ENCODE assay signal across 9 cellular contexts in genomic region chr16:88702364-88703210, GRCh38. TPM values are rescaled to one million over a fixed set of nuclear protein-coding genes. Genes with fewer than 3 reads are reported as not detected.
DNase-seq lines count a peak whose midpoint lies in the region; ATAC-seq and TF ChIP-seq lines count a peak whose summit lies in the region.
"Had no signal": no experiment of that assay in that cellular context is flagged by ENCODE, and none has a peak within 500 bp of the region (broad histone marks: within the 10 kb centered on the region; RNA-seq: fewer than 3 reads in every experiment).

No MANE protein-coding gene starts in this region.

- intact Hi-C loops in IMR-90 (cut with micrococcal nuclease): no loop called here
- intact Hi-C loops in OCI-LY7 (cut with micrococcal nuclease; ENCODE audit: unreplicated experiment): loop anchor here (1.0 to 5.0 kb wide), 3 partner anchors 51 to 130 kb away; partner anchors contain the start of genes CYBA and ZC3H18
- intact Hi-C loops in dendritic cell treated with granulocyte-macrophage colony-stimulating factor and Interleukin-4, amounts not matched to agents 40 ng/mL and 50 ng/mL, for 4 days (cut with micrococcal nuclease): loop anchor here (10.0 kb wide), 1 partner anchor 108 kb away; no protein-coding TSS in a partner anchor

- H3K9ac ChIP-seq in IMR-90 (ENCODE audit: low read depth, low read length): no peak overlapping the region

- H3K27ac Mint-ChIP-seq in dendritic cell treated with granulocyte-macrophage colony-stimulating factor and Interleukin-4, amounts not matched to agents 40 ng/mL and 50 ng/mL, for 4 days: peak overlapping the region; percentile 89

- no peaks in the 10 kb centered on the region for H3K27me3 Mint-ChIP-seq in dendritic cell treated with granulocyte-macrophage colony-stimulating factor and Interleukin-4, amounts not matched to agents 40 ng/mL and 50 ng/mL, for 4 days

- dilution Hi-C loops in IMR-90 (cut with HindIII; ENCODE audit: low sequenced_read_pairs, unreplicated experiment): no loop called here

- peak overlapping the region; percentile 12; the same call in 1 of the 2 replicates for H2AK5ac ChIP-seq in IMR-90 (ENCODE audit: low read depth, low read length)

- 88% methylated on average over 20 of the region's 32 CpGs; no CpG with 5 or more reads in 1 of the 2 experiments for WGBS in IMR-90 (ENCODE audit: extremely low coverage in 2 of 2, insufficient read length in 1 of 2), 2 experiments

- H3K4me3 Mint-ChIP-seq in dendritic cell treated with granulocyte-macrophage colony-stimulating factor and Interleukin-4, amounts not matched to agents 40 ng/mL and 50 ng/mL, for 4 days: peak overlapping the region; percentile 93

- no peaks in the 10 kb centered on the region for H3K9me3 Mint-ChIP-seq in dendritic cell treated with granulocyte-macrophage colony-stimulating factor and Interleukin-4, amounts not matched to agents 40 ng/mL and 50 ng/mL, for 4 days

- no peak overlapping the region for H3K4ac ChIP-seq in IMR-90 (ENCODE audit: low read depth, low read length)

- H3K27ac ChIP-seq in IMR-90 (ENCODE audit: insufficient read depth, low read length) (no peak overlapping the region), OCI-LY7 (ENCODE audit: low read depth, low read length, poor library complexity, severe bottlenecking) (peak overlapping the region; percentile 71)
- H3K27ac ChIP-seq: SK-N-MC had no signal

- CTCF ChIA-PET in IMR-90 (lab: Yijun Ruan, JAX): no interaction called here
- CTCF ChIA-PET in OCI-LY7 (lab: Charles Lee; ENCODE audit: unreplicated experiment): interaction anchor here (0.8 kb wide), 1 partner anchor 21 kb away, joined by 4 read pairs; no protein-coding TSS in a partner anchor

- no peak overlapping the region for H3K4me3 ChIP-seq in IMR-90 (ENCODE audit: insufficient read depth, low read depth, low read length)
- H3K4me3 ChIP-seq in OCI-LY7 (ENCODE audit: low read depth, low read length, poor library complexity, severe bottlenecking): peak overlapping the region; percentile 89
- H3K4me3 ChIP-seq: SK-N-MC had no signal

- H2AFZ ChIP-seq in IMR-90 (replicated peaks; ENCODE audit: low read length, poor library complexity): no peak overlapping the region
- no peak overlapping the region for H2AFZ ChIP-seq in OCI-LY7 (ENCODE audit: low read length)

- TF ChIP-seq RAD21 in IMR-90 (IDR thresholded peaks at IDR 0.05; ENCODE audit: low read length): no peak

- TF ChIP-seq CTCF in IMR-90 (conservative IDR thresholded peaks at IDR 0.05; ENCODE audit: low read depth, low read length) (no peak), OCI-LY7 (conservative IDR thresholded peaks at IDR 0.05; ENCODE audit: low read length) (no peak)

- H3K4me1 Mint-ChIP-seq in dendritic cell treated with granulocyte-macrophage colony-stimulating factor and Interleukin-4, amounts not matched to agents 40 ng/mL and 50 ng/mL, for 4 days (ENCODE audit: low read depth): peaks cover 82% of the 10 kb centered on the region

- DNase-seq in IMR-90: no peak
- peak; percentile 32 for DNase-seq in OCI-LY7 (ENCODE audit: low spot score)
- DNase-seq in stimulated activated CD8-positive, alpha-beta memory T cell treated with anti-CD3 and anti-CD28 coated beads, Interleukin-4, amount 100 ng/mL, for 48 hours: peak; percentile 47
- no peak for DNase-seq in NCI-H345 (lab: John Stamatoyannopoulos, UW)
- DNase-seq: NCI-H2029 had no signal

- no peaks in the 10 kb centered on the region; the same call in none of the 2 replicates for H3K9me1 ChIP-seq in IMR-90 (ENCODE audit: insufficient read depth, low read length)

- no peak for TF ChIP-seq POLR2A in IMR-90 (IDR thresholded peaks at IDR 0.05; ENCODE audit: low read depth, low read length)

- H3K14ac ChIP-seq in IMR-90 (replicated peaks; ENCODE audit: low read depth, low read length): no peak overlapping the region

- H4K8ac ChIP-seq in IMR-90 (ENCODE audit: low read depth in 2 of 2, low read length in 2 of 2): no peak overlapping the region

- H4K20me1 ChIP-seq in IMR-90 (ENCODE audit: insufficient read depth, low read length) (no peaks in the 10 kb centered on the region; the same call in 1 of the 2 replicates), OCI-LY7 (ENCODE audit: insufficient read depth, low read length) (no peaks in the 10 kb centered on the region)

- in situ Hi-C loops in IMR-90 (cut with MboI; ENCODE audit: low sequenced_read_pairs): no loop called here

- H2BK15ac ChIP-seq in IMR-90 (ENCODE audit: low read depth, low read length): no peak overlapping the region

- ATAC-seq in IMR-90 (ENCODE audit: low read depth): no peak
- ATAC-seq in HG03097 (IDR thresholded peaks at IDR 0.05; ENCODE audit: low FRiP score, unreplicated experiment): no peak
- ATAC-seq in GM18511 (IDR thresholded peaks at IDR 0.05; ENCODE audit: unreplicated experiment): no peak

- H3K56ac ChIP-seq in IMR-90 (ENCODE audit: extremely low read depth, insufficient read depth, low read length): no peak overlapping the region

- H2BK120ac ChIP-seq in IMR-90 (ENCODE audit: low read depth, low read length): no peak overlapping the region

- BruUV-seq in IMR-90 (replicated peaks; lab: Mats Ljungman, UMichigan) (no TSS peak), OCI-LY7 (replicated peaks; lab: Mats Ljungman, UMichigan) (no TSS peak)

- H3K4me1 ChIP-seq in IMR-90 (ENCODE audit: control insufficient read depth, insufficient read depth, low read length) (peaks cover 19% of the 10 kb centered on the region), OCI-LY7 (ENCODE audit: insufficient read depth, low read length, poor library complexity, severe bottlenecking) (peaks cover 71% of the 10 kb centered on the region)

- H3K9me3 ChIP-seq in IMR-90 (ENCODE audit: control insufficient read depth, insufficient read depth, low read length) (no peaks in the 10 kb centered on the region), OCI-LY7 (ENCODE audit: low read length) (no peaks in the 10 kb centered on the region)

- H2AK9ac ChIP-seq in IMR-90 (replicated peaks; ENCODE audit: low read depth, low read length, poor library complexity): peak overlapping the region; percentile 52

- no peaks in the 10 kb centered on the region for H3K27me3 ChIP-seq in IMR-90 (ENCODE audit: control insufficient read depth, insufficient read depth, low read length)

- H3K4me2 ChIP-seq in IMR-90 (ENCODE audit: low read depth, low read length) (no peak overlapping the region), OCI-LY7 (ENCODE audit: low read length) (peak overlapping the region; percentile 79)

- no peak overlapping the region for H4K91ac ChIP-seq in IMR-90 (ENCODE audit: insufficient read depth, low read depth, low read length)

- peaks cover 67% of the 10 kb centered on the region for H3K36me3 Mint-ChIP-seq in dendritic cell treated with granulocyte-macrophage colony-stimulating factor and Interleukin-4, amounts not matched to agents 40 ng/mL and 50 ng/mL, for 4 days (ENCODE audit: low read depth)

- H3K79me2 ChIP-seq in OCI-LY7 (ENCODE audit: insufficient read depth, low read depth, low read length): peaks cover 24% of the 10 kb centered on the region; the same call in 1 of the 2 replicates

- POLR2A ChIA-PET in IMR-90 (lab: Charles Lee; ENCODE audit: unreplicated experiment) (no interaction called here), OCI-LY7 (lab: Charles Lee) (interaction anchor here (0.7 kb wide), 1 partner anchor 99 kb away, joined by 3 read pairs; no protein-coding TSS in a partner anchor)

- no peak overlapping the region for H4K5ac ChIP-seq in IMR-90 (ENCODE audit: low read depth, low read length)

- no peak overlapping the region for H2BK5ac ChIP-seq in IMR-90 (ENCODE audit: low read depth, low read length, poor library complexity, severe bottlenecking)

- no peaks in the 10 kb centered on the region for H3K9me2 ChIP-seq in OCI-LY7 (ENCODE audit: insufficient read depth, low read length)

- no peak overlapping the region for H3K18ac ChIP-seq in IMR-90 (ENCODE audit: low read depth, low read length)

- peaks cover 22 to 64% of the 10 kb centered on the region in 2 experiments for H3K79me1 ChIP-seq in IMR-90 (ENCODE audit: low read depth in 1 of 2, low read length in 2 of 2)

- H3K36me3 ChIP-seq in IMR-90 (ENCODE audit: control insufficient read depth, insufficient read depth, low read length) (peaks cover 24% of the 10 kb centered on the region), OCI-LY7 (ENCODE audit: insufficient read depth, low read length) (peaks cover 23% of the 10 kb centered on the region; the same call in 1 of the 2 replicates)

- no peak overlapping the region for H2BK20ac ChIP-seq in IMR-90 (ENCODE audit: low read depth, low read length)

- no peak overlapping the region for H3K23ac ChIP-seq in IMR-90 (ENCODE audit: low read depth, low read length)

RNA-seq across cellular contexts. Expression of gene RNF166, which starts 3.6 kb away (rescaled TPM):
- total RNA-seq in IMR-90 (2012; rRNA removed) (6.9 and 8.1 TPM in 2 replicates), OCI-LY7 (2022) (40.3 and 56.2 TPM in 2 replicates)
- polyA plus RNA-seq in IMR-90 (2012; rRNA removed): 17.4 and 24.1 TPM in 2 replicates
- polyA plus RNA-seq in IMR-90 (2012; cell fraction: cytosol; rRNA removed): 13.4 and 20.8 TPM in 2 replicates
- 31.6 and 83.7 TPM in 2 replicates for polyA plus RNA-seq in IMR-90 (2012; cell fraction: nucleus; rRNA removed; ENCODE audit: low replicate concordance)
- 39.2 and 52.4 TPM in 2 replicates for total RNA-seq in OCI-LY7 (2014; rRNA removed; shearing (Covaris generic))

RNA-seq across cellular contexts. Expression of gene CTU2, which starts 3.7 kb away (rescaled TPM):
- total RNA-seq in IMR-90 (2012; rRNA removed) (12.8 and 12.9 TPM in 2 replicates), OCI-LY7 (2022) (23.3 and 24.4 TPM in 2 replicates)
- 18.4 and 23.4 TPM in 2 replicates for polyA plus RNA-seq in IMR-90 (2012; rRNA removed)
- polyA plus RNA-seq in IMR-90 (2012; cell fraction: cytosol; rRNA removed): 16.4 and 19.7 TPM in 2 replicates
- polyA plus RNA-seq in IMR-90 (2012; cell fraction: nucleus; rRNA removed; ENCODE audit: low replicate concordance): 25.5 and 154 TPM in 2 replicates
- 18.5 and 21.9 TPM in 2 replicates for total RNA-seq in OCI-LY7 (2014; rRNA removed; shearing (Covaris generic))

RNA-seq across cellular contexts. Expression of gene SNAI3, which starts 16.3 kb away (rescaled TPM):
- total RNA-seq in IMR-90 (2012; rRNA removed) (not detected in 2 replicates), OCI-LY7 (2022) (1.6 and 3.3 TPM in 2 replicates)
- 0.21 and 0.34 TPM in 2 replicates for polyA plus RNA-seq in IMR-90 (2012; rRNA removed)
- 0.19 and 0.21 TPM in 2 replicates for polyA plus RNA-seq in IMR-90 (2012; cell fraction: cytosol; rRNA removed)
- polyA plus RNA-seq in IMR-90 (2012; cell fraction: nucleus; rRNA removed; ENCODE audit: low replicate concordance): 0.11 and 0.23 TPM in 2 replicates
- 2.4 and 3.1 TPM in 2 replicates for total RNA-seq in OCI-LY7 (2014; rRNA removed; shearing (Covaris generic))

RNA-seq across cellular contexts. Expression of gene MVD, which starts 39.7 kb away (rescaled TPM):
- total RNA-seq in IMR-90 (2012; rRNA removed): 17.2 and 18.3 TPM in 2 replicates
- polyA plus RNA-seq in IMR-90 (2012; rRNA removed): 28.4 and 33.1 TPM in 2 replicates
- 28.1 and 45.4 TPM in 2 replicates for polyA plus RNA-seq in IMR-90 (2012; cell fraction: cytosol; rRNA removed)
- polyA plus RNA-seq in IMR-90 (2012; cell fraction: nucleus; rRNA removed; ENCODE audit: low replicate concordance): 63.8 and 197 TPM in 2 replicates
- total RNA-seq in OCI-LY7 (2014; rRNA removed; shearing (Covaris generic)): 65.6 and 74.4 TPM in 2 replicates
- total RNA-seq in OCI-LY7 (2022): 136 and 158 TPM in 2 replicates

RNA-seq across cellular contexts. Expression of gene CYBA, which starts 51.7 kb away (rescaled TPM):
- total RNA-seq in IMR-90 (2012; rRNA removed) (65.6 and 90.5 TPM in 2 replicates), OCI-LY7 (2022) (315 and 359 TPM in 2 replicates)
- 169 and 228 TPM in 2 replicates for polyA plus RNA-seq in IMR-90 (2012; rRNA removed)
- polyA plus RNA-seq in IMR-90 (2012; cell fraction: cytosol; rRNA removed): 205 and 351 TPM in 2 replicates
- polyA plus RNA-seq in IMR-90 (2012; cell fraction: nucleus; rRNA removed; ENCODE audit: low replicate concordance): 119 and 281 TPM in 2 replicates
- total RNA-seq in OCI-LY7 (2014; rRNA removed; shearing (Covaris generic)): 601 and 647 TPM in 2 replicates

Comparison
In these comparisons a context has a peak if more than half of its experiments do, and no peak if none do; other contexts are left out.
1. DNase-seq: peak in OCI-LY7 (single experiment) and stimulated activated CD8-positive, alpha-beta memory T cell treated with anti-CD3 and anti-CD28 coated beads, Interleukin-4, amount 100 ng/mL, for 48 hours (single experiment); none in IMR-90 (single experiment) and NCI-H345 (single experiment).